Comparison of ENCODE assay signal across 11 cellular contexts in genomic region chr3:158420654-158421396, GRCh38.
DNase-seq lines count a peak whose midpoint lies in the region; ATAC-seq, FAIRE-seq and TF ChIP-seq lines count a peak whose summit lies in the region.
"Had no signal": no experiment of that assay in that cellular context is flagged by ENCODE, and none has a peak within 500 bp of the region (broad histone marks: within the 10 kb centered on the region; RNA-seq: fewer than 3 reads in every experiment).

No MANE protein-coding gene starts in this region.

- peaks cover 13% of the 10 kb centered on the region for H3K4me1 ChIP-seq in GM12878 (ENCODE audit: control insufficient read depth, insufficient read depth, low read length)
- H3K4me1 ChIP-seq in Caco-2, result peaks cover 5% of the 10 kb centered on the region; the same call in 1 of the 2 replicates
- H3K4me1 ChIP-seq: SJSA1 had no signal

- peak overlapping the region; percentile 14 for H3K27ac Mint-ChIP-seq in Calu3 (ENCODE audit: unreplicated experiment)
- no peak overlapping the region for H3K27ac Mint-ChIP-seq in Caco-2 (ENCODE audit: unreplicated experiment)

- peak; percentile 75 to 92 for TF ChIP-seq EP300 in GM12878 (IDR thresholded peaks at IDR 0.05; ENCODE audit: borderline replicate concordance in 1 of 2, control insufficient read depth in 1 of 2, low read depth in 2 of 2, low read length in 2 of 2)

- BruUV-seq in Calu3 (replicated peaks; lab: Mats Ljungman, UMichigan), result no TSS peak
- no TSS peak for BruUV-seq in GM12878 (replicated peaks; lab: Mats Ljungman, UMichigan)
- BruUV-seq in Caco-2 (replicated peaks; lab: Mats Ljungman, UMichigan), result no TSS peak

- H3K36me3 Mint-ChIP-seq in Calu3 (ENCODE audit: insufficient read depth, unreplicated experiment) (no peaks in the 10 kb centered on the region), Caco-2 (ENCODE audit: insufficient read depth, unreplicated experiment) (no peaks in the 10 kb centered on the region)

- H3K27me3 Mint-ChIP-seq in Calu3 (ENCODE audit: unreplicated experiment), result no peaks in the 10 kb centered on the region
- no peaks in the 10 kb centered on the region for H3K27me3 Mint-ChIP-seq in Caco-2 (ENCODE audit: insufficient read depth, unreplicated experiment)
- H3K27me3 Mint-ChIP-seq: naive B cell had no signal

- H3K27me3 ChIP-seq in GM12878 (replicated peaks in 1 of 2; ENCODE audit: control insufficient read depth in 2 of 2, insufficient read depth in 2 of 2, low read length in 1 of 2), result no peaks in the 10 kb centered on the region
- H3K27me3 ChIP-seq in Caco-2 (replicated peaks; ENCODE audit: control insufficient read depth, insufficient read depth, low read length), result no peaks in the 10 kb centered on the region
- H3K27me3 ChIP-seq: cardiac muscle cell, SJSA1 had no signal

- CTCF ChIA-PET in Calu3 (lab: Charles Lee) (no interaction called here), GM12878 (lab: Yijun Ruan, JAX) (interaction anchor here (0.7 to 1.5 kb wide), 8 partner anchors 10 to 113 kb away, joined by 3 to 16 read pairs (median 3); no protein-coding TSS in a partner anchor), Caco-2 (lab: Charles Lee) (no interaction called here)

- RAD21 ChIA-PET in GM12878 (lab: Charles Lee; ENCODE audit: unreplicated experiment), result interaction anchor here (0.8 to 2.6 kb wide), 8 partner anchors 10 to 325 kb away, joined by 3 to 18 read pairs (median 5); no protein-coding TSS in a partner anchor

- no peaks in the 10 kb centered on the region for H3K79me2 ChIP-seq in GM12878 (ENCODE audit: control insufficient read depth, insufficient read depth, low read length)

- H3K4me3 ChIP-seq in GM12878 (no peak overlapping the region), Caco-2 (ENCODE audit: low read depth, low read length) (no peak overlapping the region)
- H3K4me3 ChIP-seq: cardiac muscle cell, SJSA1 had no signal

- in situ Hi-C loops in GM12878 (cut with MboI), result no loop called here

- H3K36me3 ChIP-seq in GM12878 (ENCODE audit: control insufficient read depth in 2 of 2, insufficient read depth in 2 of 2, low read length in 1 of 2) (no peaks in the 10 kb centered on the region), Caco-2 (ENCODE audit: control insufficient read depth, insufficient read depth, low read length) (no peaks in the 10 kb centered on the region)
- H3K36me3 ChIP-seq: cardiac muscle cell, SJSA1 had no signal

- H3K9ac ChIP-seq in GM12878 (ENCODE audit: control insufficient read depth, insufficient read depth, low read length), result no peak overlapping the region

- SMC1A ChIA-PET in GM12878 (lab: Charles Lee; ENCODE audit: uncharacterized antibody, unreplicated experiment), result interaction anchor here (0.6 to 2.7 kb wide), 13 partner anchors 9 to 555 kb away, joined by 3 to 30 read pairs (median 4); no protein-coding TSS in a partner anchor

- no peak for TF ChIP-seq POLR2A in GM12878 (IDR thresholded peaks at IDR 0.05; ENCODE audit: low read depth, low read length)
- TF ChIP-seq POLR2A in erythroblast (IDR thresholded peaks at IDR 0.05; ENCODE audit: low read length), result no peak

- TF ChIP-seq CTCF in Calu3 (IDR thresholded peaks at IDR 0.05; ENCODE audit: unreplicated experiment), result no peak
- no peak for TF ChIP-seq CTCF in GM12878 (IDR thresholded peaks at IDR 0.05 in 2 of 3, conservative IDR thresholded peaks at IDR 0.05 in 1 of 3; ENCODE audit: control insufficient read depth in 2 of 3, extremely low read depth in 1 of 3, insufficient read depth in 1 of 3, low read depth in 3 of 3, low read length in 3 of 3)
- TF ChIP-seq CTCF in Caco-2 (IDR thresholded peaks at IDR 0.05; ENCODE audit: insufficient read depth in 1 of 2, low read depth in 1 of 2, low read length in 1 of 2, severe bottlenecking in 1 of 2, unreplicated experiment in 1 of 2), result no peak

- no peaks in the 10 kb centered on the region for H4K20me1 ChIP-seq in GM12878 (ENCODE audit: control insufficient read depth, insufficient read depth)

- intact Hi-C loops in Calu3 (cut with micrococcal nuclease; ENCODE audit: unreplicated experiment) (no loop called here), GM12878 (cut with micrococcal nuclease; ENCODE audit: unreplicated experiment) (loop anchor here (2.0 kb wide), 1 partner anchor 64 kb away; no protein-coding TSS in a partner anchor), Caco-2 (cut with micrococcal nuclease; ENCODE audit: unreplicated experiment) (no loop called here)

- no peaks in the 10 kb centered on the region for H3K9me3 Mint-ChIP-seq in Calu3 (ENCODE audit: low read depth, unreplicated experiment)
- no peaks in the 10 kb centered on the region for H3K9me3 Mint-ChIP-seq in Caco-2 (ENCODE audit: unreplicated experiment)

- peaks cover 19% of the 10 kb centered on the region for H3K4me1 Mint-ChIP-seq in Calu3 (ENCODE audit: low read depth, unreplicated experiment)
- peaks cover 6% of the 10 kb centered on the region for H3K4me1 Mint-ChIP-seq in Caco-2 (ENCODE audit: low read depth, unreplicated experiment)

- peak overlapping the region; percentile 31 for H3K4me2 ChIP-seq in GM12878 (ENCODE audit: control insufficient read depth, insufficient read depth)

- FAIRE-seq in GM12878 (lab: Jason Lieb, UNC), result peak; percentile 27

- no peak for TF ChIP-seq RAD21 in GM12878 (IDR thresholded peaks at IDR 0.05; ENCODE audit: insufficient read depth, low read depth, low read length)

- 2% methylated on average over 3 of the region's 3 CpGs for WGBS in GM12878 (ENCODE audit: insufficient coverage, insufficient replicate concordance, low lambda C conversion rate, missing lambda C conversion rate)

- H3K4me3 Mint-ChIP-seq in Calu3 (ENCODE audit: low read depth, unreplicated experiment), result no peak overlapping the region
- H3K4me3 Mint-ChIP-seq in Caco-2 (ENCODE audit: unreplicated experiment), result no peak overlapping the region
- H3K4me3 Mint-ChIP-seq: naive B cell had no signal

- H2AFZ ChIP-seq in GM12878 (ENCODE audit: control insufficient read depth, low read depth, low read length), result no peak overlapping the region

- H3K27ac ChIP-seq in GM12878 (ENCODE audit: control insufficient read depth, insufficient read depth), result peak overlapping the region; percentile 66
- H3K27ac ChIP-seq: cardiac muscle cell, SJSA1 had no signal

- DNase-seq in Calu3 (no peak), GM12878 (ENCODE audit: low read depth, low spot score) (peak; percentile 71), erythroblast (lab: John Stamatoyannopoulos, UW) (no peak), cortex of kidney (lab: John Stamatoyannopoulos, UW) (no peak), COLO829 (ENCODE audit: low spot score) (no peak), Caco-2 (no peak)
- DNase-seq: naive B cell had no signal

- POLR2A ChIA-PET in GM12878 (lab: Charles Lee) (no interaction called here), Caco-2 (lab: Charles Lee) (no interaction called here)

- ATAC-seq in GM19324 (IDR thresholded peaks at IDR 0.05; ENCODE audit: low FRiP score, unreplicated experiment) (peak; percentile 81), HG03064 (IDR thresholded peaks at IDR 0.05; ENCODE audit: low read depth, unreplicated experiment) (peak; percentile 93), GM12878 (peak; percentile 91)

- no peaks in the 10 kb centered on the region for H3K9me3 ChIP-seq in GM12878 (replicated peaks; ENCODE audit: control insufficient read depth, insufficient read depth, low read length)
- H3K9me3 ChIP-seq in Caco-2, result no peaks in the 10 kb centered on the region
- H3K9me3 ChIP-seq: SJSA1 had no signal

TF ChIP-seq in GM12878, 131 proteins besides CTCF, POLR2A, EP300 and RAD21 (continues in another document):
- TF ChIP-seq YY1 (IDR thresholded peaks at IDR 0.05; ENCODE audit: low read depth, low read length) (no peak), DPF2 (IDR thresholded peaks at IDR 0.05) (peak; percentile 94), JUND (IDR thresholded peaks at IDR 0.05; ENCODE audit: low read depth, low read length) (peak; percentile 46; the same call in 1 of the 2 replicates), NR2F1 (conservative IDR thresholded peaks at IDR 0.05) (peak; percentile 65; the same call in 1 of the 2 replicates), SIN3A (IDR thresholded peaks at IDR 0.05; ENCODE audit: low read depth, low read length) (no peak), PRDM15 (CRISPR knock-in tag; IDR thresholded peaks at IDR 0.05) (no peak), CREB1 (IDR thresholded peaks at IDR 0.05; ENCODE audit: low read depth) (peak; percentile 39; the same call in 1 of the 2 replicates), EED (IDR thresholded peaks at IDR 0.05; ENCODE audit: low read depth) (peak; percentile 73; the same call in 1 of the 2 replicates), RAD51 (IDR thresholded peaks at IDR 0.05) (peak; percentile 42), STAT1 (conservative IDR thresholded peaks at IDR 0.05) (no peak), BACH1 (IDR thresholded peaks at IDR 0.05; ENCODE audit: borderline replicate concordance) (peak; percentile 78; the same call in 1 of the 2 replicates), TBL1XR1 (IDR thresholded peaks at IDR 0.05; ENCODE audit: low read depth, low read length) (0 out of 2 replicates have a peak, but pooled peaks have one; percentile 39), BRCA1 (IDR thresholded peaks at IDR 0.05; ENCODE audit: low read depth, low read length) (no peak)
